11 cellular contexts compared by ENCODE assay signal in genomic region chr4:4866833-4867744, GRCh38. TPM values are rescaled to one million over a fixed set of nuclear protein-coding genes. Genes with fewer than 3 reads are reported as not detected.
DNase-seq lines count a peak whose midpoint lies in the region; ATAC-seq and TF ChIP-seq lines count a peak whose summit lies in the region.
"Had no signal": no experiment of that assay in that cellular context is flagged by ENCODE, and none has a peak within 500 bp of the region (broad histone marks: within the 10 kb centered on the region; RNA-seq: fewer than 3 reads in every experiment).

No MANE protein-coding gene starts in this region.

- peaks cover 69% of the 10 kb centered on the region for H3K27me3 Mint-ChIP-seq in activated CD4-positive, alpha-beta T cell treated with anti-CD3 and anti-CD28 coated beads for 36 hours
- no peaks in the 10 kb centered on the region; the same call in 1 of the 2 replicates for H3K27me3 Mint-ChIP-seq in WTC11 (ENCODE audit: low read depth)

- peak overlapping the region; percentile 46 for H3K4me3 Mint-ChIP-seq in activated CD4-positive, alpha-beta T cell treated with anti-CD3 and anti-CD28 coated beads for 36 hours
- H3K4me3 Mint-ChIP-seq in WTC11 = peak overlapping the region; percentile 72

- TF ChIP-seq CTCF in WTC11 (IDR thresholded peaks at IDR 0.05) = peak; percentile 43; the same call in 1 of the 2 replicates
- TF ChIP-seq CTCF in smooth muscle cell (IDR thresholded peaks at IDR 0.05; ENCODE audit: borderline replicate concordance, insufficient read depth, poor library complexity, severe bottlenecking) = peak; percentile 52

- H3K27me3 ChIP-seq in smooth muscle cell (ENCODE audit: low read depth) = peaks cover 97% of the 10 kb centered on the region

- peaks cover 8% of the 10 kb centered on the region for H3K4me1 ChIP-seq in smooth muscle cell (ENCODE audit: low read depth)
- H3K4me1 ChIP-seq: adrenal gland had no signal

- H3K79me2 ChIP-seq in smooth muscle cell (ENCODE audit: low read depth) = peaks cover 6% of the 10 kb centered on the region

- 6% methylated on average over 36 of the region's 69 CpGs for WGBS in smooth muscle cell (ENCODE audit: low lambda C conversion rate)

- peaks cover 17% of the 10 kb centered on the region for H3K4me1 Mint-ChIP-seq in activated CD4-positive, alpha-beta T cell treated with anti-CD3 and anti-CD28 coated beads for 36 hours
- peaks cover 56% of the 10 kb centered on the region for H3K4me1 Mint-ChIP-seq in WTC11

- ATAC-seq in activated CD4-positive, alpha-beta T cell treated with anti-CD3 and anti-CD28 coated beads for 36 hours = no peak
- ATAC-seq in WTC11 = peak; percentile 46
- ATAC-seq in HG02759 (IDR thresholded peaks at IDR 0.05; ENCODE audit: unreplicated experiment) = no peak

- no peaks in the 10 kb centered on the region for H3K36me3 Mint-ChIP-seq in activated CD4-positive, alpha-beta T cell treated with anti-CD3 and anti-CD28 coated beads for 36 hours (ENCODE audit: low read depth)
- H3K36me3 Mint-ChIP-seq in WTC11 = peaks cover 7% of the 10 kb centered on the region

- H3F3A ChIP-seq in smooth muscle cell (ENCODE audit: low read depth) = peaks cover 15% of the 10 kb centered on the region

- H3K4me3 ChIP-seq in smooth muscle cell = peak overlapping the region; percentile 46
- H3K4me3 ChIP-seq: adrenal gland had no signal

- H2AFZ ChIP-seq in smooth muscle cell (ENCODE audit: low read depth) = peak overlapping the region; percentile 85

- no peak overlapping the region for H3K27ac Mint-ChIP-seq in activated CD4-positive, alpha-beta T cell treated with anti-CD3 and anti-CD28 coated beads for 36 hours
- H3K27ac Mint-ChIP-seq in WTC11 = no peak overlapping the region

- no peaks in the 10 kb centered on the region for H3K9me3 Mint-ChIP-seq in activated CD4-positive, alpha-beta T cell treated with anti-CD3 and anti-CD28 coated beads for 36 hours (ENCODE audit: low read depth)
- no peaks in the 10 kb centered on the region for H3K9me3 Mint-ChIP-seq in WTC11

- H3K36me3 ChIP-seq in smooth muscle cell (ENCODE audit: low read depth) = no peaks in the 10 kb centered on the region

- no peaks in the 10 kb centered on the region for H3K9me3 ChIP-seq in smooth muscle cell (replicated peaks; ENCODE audit: low read depth)
- H3K9me3 ChIP-seq: adrenal gland had no signal

- H3K4me2 ChIP-seq in smooth muscle cell = peak overlapping the region; percentile 91

- intact Hi-C loops in activated CD4-positive, alpha-beta T cell treated with anti-CD3 and anti-CD28 coated beads for 36 hours (cut with DNase I, micrococcal nuclease) = loop anchor here (2.0 to 10.0 kb wide), 3 partner anchors 14 to 482 kb away; partner anchors contain the start of gene NSG1 (in 1 of the 2)

- H4K20me1 ChIP-seq in smooth muscle cell (ENCODE audit: low read depth) = peaks cover 16% of the 10 kb centered on the region

- POLR2A ChIA-PET in activated CD4-positive, alpha-beta T cell treated with anti-CD3 and anti-CD28 coated beads for 36 hours (lab: Charles Lee) = no interaction called here
- POLR2A ChIA-PET in WTC11 (lab: Charles Lee) = interaction anchor here (0.6 to 1.0 kb wide), 2 partner anchors 76 to 98 kb away, joined by 3 to 4 read pairs; no protein-coding TSS in a partner anchor

- no peak overlapping the region for H3K9ac ChIP-seq in smooth muscle cell (ENCODE audit: low read depth)

- CTCF ChIA-PET in activated CD4-positive, alpha-beta T cell treated with anti-CD3 and anti-CD28 coated beads for 36 hours (lab: Charles Lee) = interaction anchor here (0.7 kb wide), 1 partner anchor 343 kb away, joined by 3 read pairs; no protein-coding TSS in a partner anchor
- CTCF ChIA-PET in WTC11 (lab: Charles Lee) = interaction anchor here (0.6 to 2.1 kb wide), 18 partner anchors 9 to 436 kb away, joined by 3 to 12 read pairs (median 4); no protein-coding TSS in a partner anchor

- DNase-seq in activated CD4-positive, alpha-beta T cell treated with anti-CD3 and anti-CD28 coated beads for 36 hours = peak; percentile 46
- DNase-seq in activated CD4-positive, alpha-beta T cell treated with anti-CD3 and anti-CD28 coated beads for 4 hours = no peak
- DNase-seq in WTC11 (ENCODE audit: low spot score) = peak; percentile 83
- peak; percentile 76 for DNase-seq in iPS-NIHi7 (ENCODE audit: extremely low spot score)
- DNase-seq in smooth muscle cell (lab: John Stamatoyannopoulos, UW; ENCODE audit: unreplicated experiment) = no peak
- DNase-seq in NCI-H1105 (lab: John Stamatoyannopoulos, UW) = no peak
- DNase-seq in NCI-H1092 treated with DMSO at 0.1 percent for 48 hours (lab: John Stamatoyannopoulos, UW) = no peak
- DNase-seq: adrenal gland, NCI-H187 treated with DMSO at 0.1 percent for 48 hours, T-helper 9 cell had no signal

- no peak overlapping the region for H3K27ac ChIP-seq in smooth muscle cell (ENCODE audit: low read depth)
- H3K27ac ChIP-seq: adrenal gland had no signal

TF ChIP-seq in WTC11, 78 proteins besides CTCF, POLR2A, EP300 and RAD21:
- no peak for TF ChIP-seq CREM (CRISPR knock-in tag; IDR thresholded peaks at IDR 0.05)
- no peak for TF ChIP-seq ZNF121 (CRISPR knock-in tag; IDR thresholded peaks at IDR 0.05)
- TF ChIP-seq, protein P1, sequence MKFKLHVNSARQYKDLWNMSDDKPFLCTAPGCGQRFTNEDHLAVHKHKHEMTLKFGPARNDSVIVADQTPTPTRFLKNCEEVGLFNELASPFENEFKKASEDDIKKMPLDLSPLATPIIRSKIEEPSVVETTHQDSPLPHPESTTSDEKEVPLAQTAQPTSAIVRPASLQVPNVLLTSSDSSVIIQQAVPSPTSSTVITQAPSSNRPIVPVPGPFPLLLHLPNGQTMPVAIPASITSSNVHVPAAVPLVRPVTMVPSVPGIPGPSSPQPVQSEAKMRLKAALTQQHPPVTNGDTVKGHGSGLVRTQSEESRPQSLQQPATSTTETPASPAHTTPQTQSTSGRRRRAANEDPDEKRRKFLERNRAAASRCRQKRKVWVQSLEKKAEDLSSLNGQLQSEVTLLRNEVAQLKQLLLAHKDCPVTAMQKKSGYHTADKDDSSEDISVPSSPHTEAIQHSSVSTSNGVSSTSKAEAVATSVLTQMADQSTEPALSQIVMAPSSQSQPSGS (CRISPR knock-in tag; IDR thresholded peaks at IDR 0.05; ENCODE audit: borderline replicate concordance, low read depth) = no peak
- TF ChIP-seq FOXJ3 (CRISPR knock-in tag; IDR thresholded peaks at IDR 0.05; ENCODE audit: borderline replicate concordance) = no peak
- TF ChIP-seq ERG (CRISPR knock-in tag; IDR thresholded peaks at IDR 0.05) = no peak
- TF ChIP-seq ZNF425 (CRISPR knock-in tag; conservative IDR thresholded peaks at IDR 0.05) = no peak
- TF ChIP-seq KAT7 (CRISPR knock-in tag; IDR thresholded peaks at IDR 0.05; ENCODE audit: borderline replicate concordance) = no peak
TF ChIP-seq in WTC11: peak in this region for 0.

RNA-seq across cellular contexts. Expression of gene MSX1, which starts 7.6 kb away (rescaled TPM):
- under 1 TPM in 1 of 2 experiments, not detected in 1; 0.09 TPM for total RNA-seq in activated CD4-positive, alpha-beta T cell treated with anti-CD3 and anti-CD28 coated beads for 36 hours
- 0.28 to 0.62 TPM (median 0.41 TPM) in 3 replicates for total RNA-seq in WTC11 (2021)
- total RNA-seq in smooth muscle cell = 13.4 and 15.5 TPM in 2 replicates
- polyA plus RNA-seq in smooth muscle cell = 27.5 and 34.1 TPM in 2 replicates

Comparison
In these comparisons a context has a peak if more than half of its experiments do, and no peak if none do; other contexts are left out.
1. DNase-seq: peak in activated CD4-positive, alpha-beta T cell treated with anti-CD3 and anti-CD28 coated beads for 36 hours (single experiment), WTC11 (single experiment) and iPS-NIHi7 (single experiment); none in activated CD4-positive, alpha-beta T cell treated with anti-CD3 and anti-CD28 coated beads for 4 hours (0 of 2), smooth muscle cell (single experiment), NCI-H1105 (single experiment) and NCI-H1092 treated with DMSO at 0.1 percent for 48 hours (single experiment).